Comparison of ENCODE assay signal across 10 cellular contexts in the genomic region with DNA sequence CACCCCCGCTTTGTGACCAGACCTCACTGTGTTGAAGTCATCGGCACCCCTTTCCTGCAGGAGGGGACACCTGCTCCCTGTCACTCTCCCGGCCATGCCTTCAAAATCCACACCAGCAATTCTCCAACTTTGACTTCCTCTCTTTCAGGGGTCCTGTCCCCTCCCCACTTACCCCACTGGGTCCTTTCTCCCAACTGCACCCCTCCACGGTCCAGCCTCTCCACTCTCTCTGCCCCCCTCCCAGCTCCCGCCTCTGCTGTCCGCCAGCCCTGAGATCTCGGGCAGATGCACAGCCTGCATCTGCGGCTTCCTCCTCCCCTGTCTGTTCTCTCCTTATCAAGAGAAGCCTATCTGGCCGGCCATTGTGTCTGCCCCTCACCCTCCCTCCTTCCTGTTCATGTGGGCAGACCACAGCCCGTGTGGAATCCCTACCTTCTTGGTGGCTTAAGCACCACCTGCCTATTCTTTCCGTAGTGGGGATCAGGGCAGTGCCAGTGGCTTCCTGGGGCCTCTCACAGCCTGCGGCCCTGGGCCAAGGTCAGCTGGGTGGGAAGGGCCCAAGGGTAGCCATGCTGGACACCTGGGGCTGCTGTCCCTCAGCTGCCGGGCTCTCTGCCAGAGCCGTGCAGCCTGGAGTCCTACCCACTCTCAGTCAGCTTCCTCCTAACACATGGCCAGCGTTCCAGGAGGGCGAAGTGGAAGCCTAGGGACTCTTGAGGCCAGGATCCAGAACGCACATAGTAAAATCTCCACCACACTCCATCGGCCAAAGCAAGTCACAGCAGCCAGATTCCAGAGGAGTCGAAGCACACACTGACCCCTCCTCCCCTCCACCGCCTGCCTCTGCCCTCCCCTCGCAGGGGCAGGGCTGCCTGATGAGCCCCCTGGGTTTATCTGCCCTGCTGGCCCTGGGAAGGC. TPM values are rescaled to one million over a fixed set of nuclear protein-coding genes. Genes with fewer than 3 reads are reported as not detected.
A peak's percentile ranks its signal among the peaks of the same experiment; 100 is the strongest.
DNase-seq lines count a peak whose midpoint lies in the region; ATAC-seq, FAIRE-seq and TF ChIP-seq lines count a peak whose summit lies in the region.
"Had no signal": no experiment of that assay in that cellular context is flagged by ENCODE, and none has a peak within 500 bp of the region (broad histone marks: within the 10 kb centered on the region; RNA-seq: fewer than 3 reads in every experiment).

No MANE protein-coding gene starts in this region.

- intact Hi-C loops in pancreas (cut with DNase I) = no loop called here

- no peak overlapping the region for H3K9ac ChIP-seq in fibroblast of lung (ENCODE audit: insufficient read depth, low read length)

- no peaks in the 10 kb centered on the region for H4K20me1 ChIP-seq in fibroblast of lung (ENCODE audit: control insufficient read depth, extremely low read depth, insufficient read depth, low read length)

- H3K27ac ChIP-seq in fibroblast of lung (ENCODE audit: insufficient read depth, low read length) (no peak overlapping the region), pancreas (peak overlapping the region; percentile 34 to 70 (median 65))

- H2AFZ ChIP-seq in fibroblast of lung (ENCODE audit: low read length) = no peak overlapping the region

- peak; percentile 69 for DNase-seq in GM10266 (ENCODE audit: extremely low spot score)
- DNase-seq in OCI-M1 (lab: John Stamatoyannopoulos, UW) = peak; percentile 92
- DNase-seq in fibroblast of lung (ENCODE audit: low read depth in 2 of 2) = peak; percentile 28 to 53
- peak; percentile 69 to 89 (median 74) for DNase-seq in pancreas
- no peak for DNase-seq in NCI-H446 (lab: John Stamatoyannopoulos, UW)
- DNase-seq in foreskin melanocyte = no peak
- DNase-seq in NCI-H82 (lab: John Stamatoyannopoulos, UW) = no peak

- peaks cover 2% of the 10 kb centered on the region for H3K4me1 ChIP-seq in fibroblast of lung (ENCODE audit: control insufficient read depth, extremely low read depth, insufficient read depth, low read length)
- peaks cover 9 to 17% (median 10%) of the 10 kb centered on the region in 3 donors for H3K4me1 ChIP-seq in pancreas

- no peaks in the 10 kb centered on the region for H3K9me3 ChIP-seq in fibroblast of lung (ENCODE audit: control insufficient read depth, insufficient read depth, low read depth, low read length)
- H3K9me3 ChIP-seq in pancreas = no peaks in the 10 kb centered on the region

- 25 to 27% methylated on average over 21 of the region's 21 CpGs for WGBS in pancreas, 2 donors

- H3K4me3 ChIP-seq in fibroblast of lung (replicated peaks in 1 of 4; ENCODE audit: control extremely low read depth in 1 of 4, insufficient read depth in 1 of 4, low read depth in 3 of 4, low read length in 4 of 4) (no peak overlapping the region), pancreas (no peak overlapping the region)

- no peaks in the 10 kb centered on the region for H3K27me3 ChIP-seq in fibroblast of lung (ENCODE audit: control insufficient read depth, insufficient read depth, low read length)
- H3K27me3 ChIP-seq in pancreas = no peaks in the 10 kb centered on the region

- no peak for FAIRE-seq in pancreas (lab: Jason Lieb, UNC)
- FAIRE-seq: islet of Langerhans had no signal

- ATAC-seq in pancreas (peak; percentile 41 to 76 (median 64)), HG03457 (IDR thresholded peaks at IDR 0.05; ENCODE audit: unreplicated experiment) (no peak)

- H3K36me3 ChIP-seq in fibroblast of lung (ENCODE audit: control insufficient read depth, insufficient read depth, low read length) (no peaks in the 10 kb centered on the region), pancreas (no peaks in the 10 kb centered on the region)

- H3K79me2 ChIP-seq in fibroblast of lung (ENCODE audit: control insufficient read depth, insufficient read depth, low read length) = no peaks in the 10 kb centered on the region

- H3K4me2 ChIP-seq in fibroblast of lung (ENCODE audit: extremely low read depth, insufficient read depth, low read length) = no peak overlapping the region

- TF ChIP-seq CTCF in GM10266 (IDR thresholded peaks at IDR 0.05; ENCODE audit: control insufficient read depth, insufficient read depth, low read depth, missing control alignments) (no peak), fibroblast of lung (conservative IDR thresholded peaks at IDR 0.05 in 1 of 2, IDR thresholded peaks at IDR 0.05 in 1 of 2; ENCODE audit: low read depth in 1 of 2, low read length in 2 of 2) (no peak), pancreas (IDR thresholded peaks at IDR 0.05) (no peak)

RNA-seq across cellular contexts. Expression of gene HES4, which starts 5.1 kb away (rescaled TPM):
- total RNA-seq in fibroblast of lung (1.5 and 2.0 TPM in 2 replicates), pancreas (10 to 100 TPM; 13.2 to 29.4 (median 21.3) TPM)
- polyA plus RNA-seq in fibroblast of lung (0.10 and 0.49 TPM in 2 replicates), pancreas (10 to 100 TPM; 31.9 to 46.4 TPM)
- polyA plus RNA-seq in fibroblast of lung (2012) = 0.20 and 0.99 TPM in 2 replicates
- polyA minus RNA-seq in fibroblast of lung (ENCODE audit: low replicate concordance) = 0.39 TPM in 1 of 2 replicates, not detected in the other

RNA-seq across cellular contexts. Expression of gene ISG15, which starts 8.3 kb away (rescaled TPM):
- total RNA-seq in fibroblast of lung (74.7 and 93.3 TPM in 2 replicates), pancreas (10 to 100 TPM in 2 of 6 donors, 1 to 10 TPM in 4; 4.3 to 19.4 (median 6.6) TPM)
- polyA plus RNA-seq in fibroblast of lung (18.4 and 24.2 TPM in 2 replicates), pancreas (10 to 100 TPM; 25.9 to 45.0 TPM)
- 62.6 and 69.5 TPM in 2 replicates for polyA plus RNA-seq in fibroblast of lung (2012)
- 12.9 and 31.1 TPM in 2 replicates for polyA minus RNA-seq in fibroblast of lung (ENCODE audit: low replicate concordance)

RNA-seq across cellular contexts. Expression of gene AGRN, which starts 14.9 kb away (rescaled TPM):
- total RNA-seq in fibroblast of lung (38.3 and 50.9 TPM in 2 replicates), pancreas (100 to 1,000 TPM in 1 of 6 donors, 10 to 100 TPM in 5; 40.5 to 107 (median 64.0) TPM)
- polyA plus RNA-seq in fibroblast of lung (15.6 and 20.7 TPM in 2 replicates), pancreas (100 to 1,000 TPM in 1 of 2 donors, 10 to 100 TPM in 1; 94.7 to 166 TPM)
- polyA plus RNA-seq in fibroblast of lung (2012) = 43.3 and 61.1 TPM in 2 replicates
- polyA minus RNA-seq in fibroblast of lung (ENCODE audit: low replicate concordance) = 28.0 and 70.5 TPM in 2 replicates

RNA-seq across cellular contexts. Expression of gene PERM1, which starts 23.1 kb away (rescaled TPM):
- total RNA-seq in fibroblast of lung = 0.17 TPM in 1 of 2 replicates, not detected in the other
- polyA plus RNA-seq in fibroblast of lung = 0.03 TPM in 1 of 2 replicates, not detected in the other
- polyA plus RNA-seq in fibroblast of lung (2012) = 0.48 and 0.58 TPM in 2 replicates
- polyA minus RNA-seq in fibroblast of lung (ENCODE audit: low replicate concordance) = not detected in 2 replicates
- total RNA-seq in pancreas = under 1 TPM in 2 of 6 donors, not detected in 4; 0.04 to 0.32 TPM
- polyA plus RNA-seq in pancreas = under 1 TPM; 0.15 to 0.35 TPM
- total RNA-seq: activated CD8-positive, alpha-beta memory T cell treated with anti-CD3 and anti-CD28 coated beads for 36 hours had no signal

RNA-seq across cellular contexts. Expression of gene PLEKHN1, which starts 38.8 kb away (rescaled TPM):
- total RNA-seq in fibroblast of lung (under 0.01 and 0.17 TPM in 2 replicates), pancreas (1 to 10 TPM in 2 of 6 donors, under 1 TPM in 4; 0.16 to 1.5 (median 0.40) TPM)
- polyA plus RNA-seq in fibroblast of lung (0.41 and 0.44 TPM in 2 replicates), pancreas (1 to 10 TPM in 1 of 2 donors, under 1 TPM in 1; 0.52 to 2.8 TPM)
- 0.98 and 1.5 TPM in 2 replicates for polyA plus RNA-seq in fibroblast of lung (2012)
- polyA minus RNA-seq in fibroblast of lung (ENCODE audit: low replicate concordance) = 0.35 and 2.3 TPM in 2 replicates

Comparison
In these comparisons a context has a peak if more than half of its experiments do, and no peak if none do; other contexts are left out.
1. DNase-seq: peak in GM10266 (single experiment), OCI-M1 (single experiment), fibroblast of lung (2 of 2) and pancreas (6 of 6); none in NCI-H446 (0 of 2), foreskin melanocyte (single experiment) and NCI-H82 (single experiment).